12 cellular contexts compared by ENCODE assay signal in genomic region chr5:54894957-54895815, GRCh38.
DNase-seq lines count a peak whose midpoint lies in the region; ATAC-seq and TF ChIP-seq lines count a peak whose summit lies in the region.
"Had no signal": no experiment of that assay in that cellular context is flagged by ENCODE, and none has a peak within 500 bp of the region (broad histone marks: within the 10 kb centered on the region; RNA-seq: fewer than 3 reads in every experiment).

No MANE protein-coding gene starts in this region.

- peaks cover 64% of the 10 kb centered on the region for H3K27me3 Mint-ChIP-seq in CD4-positive, alpha-beta T cell
- peaks cover 28% of the 10 kb centered on the region for H3K27me3 Mint-ChIP-seq in memory B cell

- intact Hi-C loops in A673 (cut with micrococcal nuclease; ENCODE audit: unreplicated experiment): loop anchor here (1.0 to 5.0 kb wide), 5 partner anchors 48 to 653 kb away; partner anchors contain the start of gene SNX18
- intact Hi-C loops in CD4-positive, alpha-beta T cell (cut with DNase I, micrococcal nuclease): no loop called here

- H3K27ac Mint-ChIP-seq in CD4-positive, alpha-beta T cell: no peak overlapping the region
- no peak overlapping the region for H3K27ac Mint-ChIP-seq in memory B cell
- H3K27ac Mint-ChIP-seq: activated naive CD4-positive, alpha-beta T cell treated with anti-CD3 and anti-CD28 coated beads, Interleukin-2, amount 10 ng/mL, durations not matched to agents 7 days and 5 days had no signal

- CTCF ChIA-PET in A673 (lab: Charles Lee): interaction anchor here (0.5 to 1.8 kb wide), 11 partner anchors 9 to 680 kb away, joined by 3 to 12 read pairs (median 4); partner anchors contain the start of gene GPX8
- CTCF ChIA-PET in CD4-positive, alpha-beta T cell (lab: Charles Lee): no interaction called here

- peaks cover 18% of the 10 kb centered on the region for H3K4me1 ChIP-seq in A673 (ENCODE audit: insufficient read depth, low read length, poor library complexity, severe bottlenecking)

- no peak for ATAC-seq in CD4-positive, alpha-beta T cell (ENCODE audit: poor library complexity)
- ATAC-seq in memory B cell (ENCODE audit: low read depth) (no peak), GM18520 (IDR thresholded peaks at IDR 0.05; ENCODE audit: unreplicated experiment) (no peak), GM21717 (IDR thresholded peaks at IDR 0.05; ENCODE audit: unreplicated experiment) (no peak)
- ATAC-seq: left colon had no signal

- peak overlapping the region; percentile 74 for H3K27ac ChIP-seq in A673 (ENCODE audit: low read depth, low read length, poor library complexity, severe bottlenecking)
- H3K27ac ChIP-seq in CD4-positive, alpha-beta T cell (ENCODE audit: low read depth, low read length): no peak overlapping the region
- H3K27ac ChIP-seq: HL-60 had no signal

- peak overlapping the region; percentile 30 for H3K4me3 Mint-ChIP-seq in CD4-positive, alpha-beta T cell
- peak overlapping the region; percentile 4 for H3K4me3 Mint-ChIP-seq in memory B cell
- H3K4me3 Mint-ChIP-seq: activated naive CD4-positive, alpha-beta T cell treated with anti-CD3 and anti-CD28 coated beads, Interleukin-2, amount 10 ng/mL, durations not matched to agents 7 days and 5 days had no signal

- H3K36me3 Mint-ChIP-seq in CD4-positive, alpha-beta T cell (ENCODE audit: low read depth): no peaks in the 10 kb centered on the region
- H3K36me3 Mint-ChIP-seq in memory B cell: no peaks in the 10 kb centered on the region
- H3K36me3 Mint-ChIP-seq: activated naive CD4-positive, alpha-beta T cell treated with anti-CD3 and anti-CD28 coated beads, Interleukin-2, amount 10 ng/mL, durations not matched to agents 7 days and 5 days had no signal

- peaks cover 4% of the 10 kb centered on the region for H3K4me1 Mint-ChIP-seq in CD4-positive, alpha-beta T cell (ENCODE audit: low read depth)
- H3K4me1 Mint-ChIP-seq in memory B cell: peaks cover 2% of the 10 kb centered on the region

- no peaks in the 10 kb centered on the region for H3K36me3 ChIP-seq in A673 (ENCODE audit: insufficient read depth, low read length, poor library complexity, severe bottlenecking)

- H3K27me3 ChIP-seq in A673 (replicated peaks; ENCODE audit: insufficient read depth, low read depth, low read length, poor library complexity): no peaks in the 10 kb centered on the region
- peaks cover 17% of the 10 kb centered on the region for H3K27me3 ChIP-seq in CD4-positive, alpha-beta T cell (ENCODE audit: control insufficient read depth, insufficient read depth, low read length)

- DNase-seq in A673 (ENCODE audit: low spot score): peak; percentile 61
- DNase-seq in CD4-positive, alpha-beta T cell: no peak
- DNase-seq in RPMI8226: peak; percentile 16
- DNase-seq in memory B cell (ENCODE audit: low spot score in 2 of 2): no peak
- DNase-seq in cerebellar nuclear complex (lab: John Stamatoyannopoulos, UW): no peak
- DNase-seq: activated CD8-positive, alpha-beta memory T cell treated with anti-CD3 and anti-CD28 coated beads for 24 hours; DND-41 had no signal

- no peaks in the 10 kb centered on the region for H3K9me3 Mint-ChIP-seq in CD4-positive, alpha-beta T cell
- H3K9me3 Mint-ChIP-seq in memory B cell: no peaks in the 10 kb centered on the region
- H3K9me3 Mint-ChIP-seq: activated naive CD4-positive, alpha-beta T cell treated with anti-CD3 and anti-CD28 coated beads, Interleukin-2, amount 10 ng/mL, durations not matched to agents 7 days and 5 days had no signal

- TSS peak; percentile 55 for BruUV-seq in A673 (replicated peaks; lab: Mats Ljungman, UMichigan)

- H3K4me3 ChIP-seq in A673 (ENCODE audit: low read depth, low read length, poor library complexity, severe bottlenecking): no peak overlapping the region

- TF ChIP-seq CTCF in A673 (conservative IDR thresholded peaks at IDR 0.05; ENCODE audit: low read depth, low read length): no peak
- no peak for TF ChIP-seq CTCF in CD4-positive, alpha-beta T cell (IDR thresholded peaks at IDR 0.05)

- POLR2A ChIA-PET in A673 (lab: Charles Lee; ENCODE audit: low non-redundant PET): interaction anchor here (0.7 kb wide), 1 partner anchor 524 kb away, joined by 3 read pairs; no protein-coding TSS in a partner anchor
- POLR2A ChIA-PET in CD4-positive, alpha-beta T cell (lab: Charles Lee): interaction anchor here (0.5 kb wide), 1 partner anchor 690 kb away, joined by 3 read pairs; no protein-coding TSS in a partner anchor

- H3K9me3 ChIP-seq in A673 (ENCODE audit: low read depth, low read length, poor library complexity, severe bottlenecking): no peaks in the 10 kb centered on the region
- no peaks in the 10 kb centered on the region for H3K9me3 ChIP-seq in CD4-positive, alpha-beta T cell (ENCODE audit: control insufficient read depth, low read length)

Comparison
In these comparisons a context has a peak if more than half of its experiments do, and no peak if none do; other contexts are left out.
1. DNase-seq: peak in A673 (single experiment) and RPMI8226 (single experiment); none in CD4-positive, alpha-beta T cell (0 of 10), memory B cell (0 of 2) and cerebellar nuclear complex (0 of 2).